In genomic region chr1:162179121-162179520, GRCh38 we compare ENCODE assay signal across 22 cellular contexts.
"Had no signal": no experiment of that assay in that cellular context is flagged by ENCODE, and none has a peak within 500 bp of the region (broad histone marks: within the 10 kb centered on the region; RNA-seq: fewer than 3 reads in every experiment).

No MANE protein-coding gene starts in this region.

- H3K27me3 ChIP-seq: ascending aorta, breast epithelium, right atrium auricular region, suprapubic skin, transverse colon, uterus had no signal

- H3K36me3 Mint-ChIP-seq: activated naive CD4-positive, alpha-beta T cell treated with anti-CD3 and anti-CD28 coated beads, Interleukin-2, amount 50 U/mL, for 24 hours; natural killer cell had no signal

- H3K27ac ChIP-seq: ascending aorta, lower lobe of right lung, right atrium auricular region, suprapubic skin, uterus had no signal

- H3K4me3 Mint-ChIP-seq: activated CD4-positive, alpha-beta T cell treated with anti-CD3 and anti-CD28 coated beads, Interleukin-2, amount 10 ng/mL, durations not matched to agents 24 days and 14 days; activated naive CD4-positive, alpha-beta T cell treated with anti-CD3 and anti-CD28 coated beads, Interleukin-2, amount 50 U/mL, for 24 hours; natural killer cell; stimulated activated naive CD8-positive, alpha-beta T cell treated with anti-CD3 and anti-CD28 coated beads, Interleukin-15, Interleukin-2, amounts not matched to agents 100 ng/mL and 50 ng/mL, for 24 hours had no signal

- H3K4me1 Mint-ChIP-seq: activated CD4-positive, alpha-beta T cell treated with anti-CD3 and anti-CD28 coated beads, Interleukin-2, amount 10 ng/mL, durations not matched to agents 24 days and 14 days; activated naive CD4-positive, alpha-beta T cell treated with anti-CD3 and anti-CD28 coated beads, Interleukin-2, amount 50 U/mL, for 24 hours; natural killer cell had no signal

- H3K36me3 ChIP-seq: ascending aorta, breast epithelium, lower lobe of right lung, right atrium auricular region, suprapubic skin, transverse colon, uterus had no signal

- H3K27ac Mint-ChIP-seq: activated CD4-positive, alpha-beta T cell treated with anti-CD3 and anti-CD28 coated beads, Interleukin-2, amount 10 ng/mL, durations not matched to agents 24 days and 14 days; activated naive CD4-positive, alpha-beta T cell treated with anti-CD3 and anti-CD28 coated beads, Interleukin-2, amount 50 U/mL, for 24 hours; natural killer cell; progenitor cell of endocrine pancreas; stimulated activated naive CD8-positive, alpha-beta T cell treated with anti-CD3 and anti-CD28 coated beads, Interleukin-15, Interleukin-2, amounts not matched to agents 100 ng/mL and 50 ng/mL, for 24 hours had no signal

- ATAC-seq: lower lobe of right lung, natural killer cell had no signal

- FAIRE-seq: endothelial cell of umbilical vein, islet of Langerhans had no signal

- H3K9me3 Mint-ChIP-seq: activated CD4-positive, alpha-beta T cell treated with anti-CD3 and anti-CD28 coated beads, Interleukin-2, amount 10 ng/mL, durations not matched to agents 24 days and 14 days; activated naive CD4-positive, alpha-beta T cell treated with anti-CD3 and anti-CD28 coated beads, Interleukin-2, amount 50 U/mL, for 24 hours; natural killer cell; stimulated activated naive CD8-positive, alpha-beta T cell treated with anti-CD3 and anti-CD28 coated beads, Interleukin-15, Interleukin-2, amounts not matched to agents 100 ng/mL and 50 ng/mL, for 24 hours had no signal

- H3K9me3 ChIP-seq: ascending aorta, breast epithelium, lower lobe of right lung, right atrium auricular region, suprapubic skin, transverse colon, uterus had no signal

- DNase-seq: activated CD4-positive, alpha-beta T cell treated with anti-CD3 and anti-CD28 coated beads, Interleukin-2, amount 10 ng/mL, durations not matched to agents 24 days and 14 days; activated CD8-positive, alpha-beta memory T cell treated with anti-CD3 and anti-CD28 coated beads, Interleukin-2, amount 50 U/mL, for 4 hours; activated gamma-delta T cell; dermis blood vessel endothelial cell; effector memory CD4-positive, alpha-beta T cell; foreskin fibroblast; left cardiac atrium; lower lobe of right lung; natural killer cell; occipital lobe; stimulated activated CD4-positive, alpha-beta T cell treated with anti-CD3 and anti-CD28 coated beads, Interleukin-2, amount 100 ng/mL, for 48 hours; transverse colon; uterus had no signal

- H3K4me1 ChIP-seq: ascending aorta, breast epithelium, lower lobe of right lung, right atrium auricular region, suprapubic skin, uterus had no signal

- H3K27me3 Mint-ChIP-seq: progenitor cell of endocrine pancreas had no signal

- H3K4me3 ChIP-seq: ascending aorta, breast epithelium, lower lobe of right lung, right atrium auricular region, suprapubic skin, transverse colon, uterus had no signal
